Comparison of ENCODE assay signal across 9 cellular contexts in genomic region chr16:30445149-30445407, GRCh38. TPM values are rescaled to one million over a fixed set of nuclear protein-coding genes. Genes with fewer than 3 reads are reported as not detected.
A peak's percentile ranks its signal among the peaks of the same experiment; 100 is the strongest.
DNase-seq lines count a peak whose midpoint lies in the region; ATAC-seq, FAIRE-seq and TF ChIP-seq lines count a peak whose summit lies in the region.
"Had no signal": no experiment of that assay in that cellular context is flagged by ENCODE, and none has a peak within 500 bp of the region (broad histone marks: within the 10 kb centered on the region; RNA-seq: fewer than 3 reads in every experiment).

No MANE protein-coding gene starts in this region.

- H3K56ac ChIP-seq in H1 (replicated peaks; ENCODE audit: insufficient read length, low read depth, low read length), result no peak overlapping the region

- no peak for DNase-seq in GM12865 (ENCODE audit: low read depth)
- no peak for DNase-seq in H1 (ENCODE audit: low read depth in 1 of 2, low spot score in 2 of 2)
- no peak for DNase-seq in pancreas
- no peak for DNase-seq in SK-N-DZ (ENCODE audit: low spot score)
- DNase-seq in NCI-H146 (lab: John Stamatoyannopoulos, UW), result no peak
- DNase-seq in effector CD4-positive, alpha-beta T cell, result no peak
- DNase-seq in kidney glomerular epithelial cell (lab: John Stamatoyannopoulos, UW), result no peak

- TF ChIP-seq EP300 in H1 (IDR thresholded peaks at IDR 0.05; ENCODE audit: borderline replicate concordance in 1 of 2, low read depth in 2 of 2, low read length in 2 of 2), result no peak

- peak overlapping the region; percentile 78; the same call in 1 of the 2 replicates for H3K18ac ChIP-seq in H1 (ENCODE audit: extremely low read depth, low read length)

- TF ChIP-seq CTCF in GM12865 (IDR thresholded peaks at IDR 0.05; ENCODE audit: insufficient read depth, low read depth, low read length, missing control alignments) (no peak), KMS-11 (conservative IDR thresholded peaks at IDR 0.05; ENCODE audit: low read depth, low read length) (no peak), H1 (IDR thresholded peaks at IDR 0.05; ENCODE audit: control extremely low read depth in 1 of 3, insufficient read depth in 1 of 3, low read depth in 1 of 3, low read length in 3 of 3) (no peak), pancreas (IDR thresholded peaks at IDR 0.05) (no peak)

- H3K9me3 ChIP-seq in H1 (ENCODE audit: insufficient read depth in 2 of 2, low read depth in 1 of 2, low read length in 1 of 2) (no peaks in the 10 kb centered on the region), pancreas (no peaks in the 10 kb centered on the region)

- peak overlapping the region; percentile 45 for H2BK12ac ChIP-seq in H1 (ENCODE audit: low read depth, low read length)

- TF ChIP-seq RAD21 in H1 (IDR thresholded peaks at IDR 0.05 in 1 of 2, conservative IDR thresholded peaks at IDR 0.05 in 1 of 2; ENCODE audit: low read depth in 2 of 2, low read length in 2 of 2), result no peak

- FAIRE-seq in H1 (lab: Jason Lieb, UNC) (no peak), pancreas (lab: Jason Lieb, UNC) (no peak)

- peak overlapping the region; percentile 17 for H4K8ac ChIP-seq in H1 (ENCODE audit: extremely low read depth, insufficient read depth, low read length)

- peaks cover 16% of the 10 kb centered on the region for H3K4me1 ChIP-seq in KMS-11 (ENCODE audit: low read depth, poor library complexity, severe bottlenecking)
- peaks cover 0 to 9% (median 6%) of the 10 kb centered on the region in 4 experiments; a peak in 5 of 7 replicates for H3K4me1 ChIP-seq in H1 (replicated peaks in 1 of 4; ENCODE audit: control insufficient read depth in 3 of 4, insufficient read depth in 4 of 4, low read length in 3 of 4)
- H3K4me1 ChIP-seq in pancreas, result peaks cover 22 to 43% (median 25%) of the 10 kb centered on the region in 3 donors

- H3K4me2 ChIP-seq in KMS-11, result peak overlapping the region; percentile 87
- H3K4me2 ChIP-seq in H1 (ENCODE audit: insufficient read depth in 1 of 2, low read depth in 2 of 2, low read length in 2 of 2), result peak overlapping the region; percentile 80 to 89

- H3K27me3 ChIP-seq in KMS-11 (ENCODE audit: insufficient read depth, low read depth) (no peaks in the 10 kb centered on the region), H1 (replicated peaks in 1 of 4; ENCODE audit: control insufficient read depth in 3 of 4, extremely low read depth in 1 of 4, insufficient read depth in 3 of 4, low read length in 3 of 4) (peaks cover 0 to 4% (median 1%) of the 10 kb centered on the region in 4 experiments; a peak in 1 of 7 replicates), pancreas (no peaks in the 10 kb centered on the region)

- H2BK120ac ChIP-seq in H1 (replicated peaks; ENCODE audit: low read depth, low read length), result no peak overlapping the region

- CTCF ChIA-PET in H1 (lab: Charles Lee; ENCODE audit: partially characterized antibody), result interaction anchor here (0.5 to 1.1 kb wide), 5 partner anchors 11 to 198 kb away, joined by 3 to 4 read pairs (median 3); partner anchors contain the start of gene DCTPP1

- no peak overlapping the region for H3K4ac ChIP-seq in H1 (replicated peaks; ENCODE audit: insufficient read length, low read depth, low read length)

- peak overlapping the region; percentile 22 for H4K91ac ChIP-seq in H1 (replicated peaks; ENCODE audit: insufficient read length, low read length)

- no peak overlapping the region for H3K14ac ChIP-seq in H1 (ENCODE audit: insufficient read length)

- no peak for TF ChIP-seq POLR2A in H1 (IDR thresholded peaks at IDR 0.05; ENCODE audit: control extremely low read depth in 1 of 2, low read depth in 2 of 2, low read length in 2 of 2)

- H3K9ac ChIP-seq in KMS-11, result peak overlapping the region; percentile 80
- H3K9ac ChIP-seq in H1 (replicated peaks in 1 of 4; ENCODE audit: extremely low read depth in 1 of 4, low read depth in 3 of 4, low read length in 3 of 4), result peak overlapping the region in 1 of 4 experiments; percentile 59; a peak in 3 of 7 replicates

- no peak overlapping the region for H4K5ac ChIP-seq in H1 (ENCODE audit: insufficient read length, low read depth, low read length)

- H3K23me2 ChIP-seq in H1 (ENCODE audit: low read depth, low read length), result peaks cover 6% of the 10 kb centered on the region

- POLR2A ChIA-PET in H1 (lab: Charles Lee; ENCODE audit: partially characterized antibody), result interaction anchor here (0.8 to 1.7 kb wide), 8 partner anchors 9 to 164 kb away, joined by 3 to 10 read pairs (median 3); partner anchors contain the start of genes DCTPP1 and ZNF747

- H3K27ac ChIP-seq in KMS-11 (peak overlapping the region; percentile 77), H1 (ENCODE audit: low read depth, low read length) (no peak overlapping the region), pancreas (peak overlapping the region; percentile 88 to 95 (median 94))

- no peak overlapping the region for H2BK15ac ChIP-seq in H1 (ENCODE audit: low read length)

- H2AK5ac ChIP-seq in H1 (ENCODE audit: low read depth, low read length), result peak overlapping the region; percentile 84; the same call in 1 of the 2 replicates

- H2BK5ac ChIP-seq in H1 (ENCODE audit: low read depth, low read length), result peak overlapping the region; percentile 50; the same call in 1 of the 2 replicates

- H4K20me1 ChIP-seq in KMS-11 (ENCODE audit: insufficient read depth) (no peaks in the 10 kb centered on the region), H1 (replicated peaks in 1 of 2; ENCODE audit: control insufficient read depth in 1 of 2, insufficient read depth in 2 of 2, low read length in 2 of 2) (peaks cover 0 to 3% of the 10 kb centered on the region in 2 experiments)

- H2AFZ ChIP-seq in KMS-11 (ENCODE audit: low read depth) (peak overlapping the region; percentile 92), H1 (ENCODE audit: low read length) (no peak overlapping the region)

- intact Hi-C loops in pancreas (cut with DNase I), result loop anchor here in 1 of 3 donors (10.0 kb wide), 1 partner anchor 180 kb away; no protein-coding TSS in a partner anchor

- H3K79me2 ChIP-seq in KMS-11 (ENCODE audit: insufficient read depth, low read depth) (peaks cover 18% of the 10 kb centered on the region), H1 (ENCODE audit: control insufficient read depth in 1 of 2, insufficient read depth in 2 of 2, low read length in 2 of 2) (peaks cover 0 to 12% of the 10 kb centered on the region in 2 experiments; a peak in 1 of 4 replicates)

- H2BK20ac ChIP-seq in H1 (ENCODE audit: low read length), result no peak overlapping the region

- ATAC-seq in pancreas, result no peak

- H3K36me3 ChIP-seq in KMS-11 (ENCODE audit: insufficient read depth) (no peaks in the 10 kb centered on the region), H1 (ENCODE audit: control insufficient read depth in 2 of 4, insufficient read depth in 4 of 4, low read length in 3 of 4) (peaks cover 0 to 13% (median 0%) of the 10 kb centered on the region in 4 experiments; a peak in 1 of 8 replicates), pancreas (no peaks in the 10 kb centered on the region)

- H3K79me1 ChIP-seq in H1 (ENCODE audit: low read depth, low read length), result peaks cover 9% of the 10 kb centered on the region

- peak overlapping the region; percentile 53 for H3K4me3 ChIP-seq in GM12865 (ENCODE audit: low read depth, low read length)
- peak overlapping the region; percentile 14 for H3K4me3 ChIP-seq in KMS-11 (IDR thresholded peaks at IDR 0.05; ENCODE audit: insufficient read depth, low read depth, low read length)
- H3K4me3 ChIP-seq in H1 (ENCODE audit: extremely low read depth in 1 of 4, insufficient read depth in 2 of 4, low read depth in 3 of 4, low read length in 4 of 4), result peak overlapping the region; percentile 71 to 86 (median 78)
- H3K4me3 ChIP-seq in pancreas, result peak overlapping the region; percentile 64 to 96 (median 82)

- no peak overlapping the region for H3K23ac ChIP-seq in H1 (ENCODE audit: insufficient read length)

- WGBS in H1 (ENCODE audit: extremely low coverage in 1 of 2, insufficient coverage in 1 of 2, insufficient read length in 1 of 2, insufficient replicate concordance in 2 of 2, low coverage in 1 of 2, low lambda C conversion rate in 2 of 2, missing lambda C conversion rate in 1 of 2), 2 experiments, result 53% methylated on average over 11 of the region's 11 CpGs; no CpG with 5 or more reads in 1 of the 2 experiments
- 13 to 19% methylated on average over 11 of the region's 11 CpGs for WGBS in pancreas, 2 donors

RNA-seq across cellular contexts. Expression of gene SEPHS2, which starts 0.6 kb away (rescaled TPM):
- 61.8 and 62.0 TPM in 2 replicates for total RNA-seq in H1 (2021; fragmentation: NEBNext Ultra II Directional; extraction: Animal tissue kit (Norgen Biotek cat#: 25700))
- polyA plus RNA-seq in H1 (2011; rRNA removed) (27.5 and 28.2 TPM in 2 replicates), pancreas (10 to 100 TPM; 14.8 to 30.3 TPM)
- 46.0 TPM for polyA plus RNA-seq in H1 (2011; cell fraction: cytosol; rRNA removed)
- 19.7 TPM for polyA plus RNA-seq in H1 (2011; cell fraction: nucleus; rRNA removed)
- polyA plus RNA-seq in H1 (2012, experiment 1 of 2), result 44.1 to 49.7 TPM (median 47.1 TPM) in 4 replicates
- 15.9 TPM for polyA plus RNA-seq in H1 (2012, experiment 2 of 2)
- 36.3 TPM for polyA plus RNA-seq in H1 (2013, experiment 1 of 2)
- 38.0 TPM for polyA plus RNA-seq in H1 (2013, experiment 2 of 2)
- 38.7 and 52.0 TPM in 2 replicates for polyA minus RNA-seq in H1 (2011; rRNA and poly(A)+ RNA removed)
- 18.6 TPM for polyA minus RNA-seq in H1 (2011; cell fraction: cytosol; rRNA and poly(A)+ RNA removed)
- polyA minus RNA-seq in H1 (2011; cell fraction: nucleus; rRNA and poly(A)+ RNA removed), result 20.7 TPM
- 10 to 100 TPM; 17.5 to 35.4 (median 25.4) TPM for total RNA-seq in pancreas
- 4.0 and 5.0 TPM in 2 replicates for polyA plus RNA-seq in SK-N-DZ (2014; cell fraction: cytosol; rRNA removed)
- polyA plus RNA-seq in SK-N-DZ (2014; cell fraction: nucleus; rRNA removed), result 1.1 and 8.8 TPM in 2 replicates

RNA-seq across cellular contexts. Expression of gene DCTPP1, which starts 15.2 kb away (rescaled TPM):
- 90.4 and 94.5 TPM in 2 replicates for total RNA-seq in H1 (2021; fragmentation: NEBNext Ultra II Directional; extraction: Animal tissue kit (Norgen Biotek cat#: 25700))
- polyA plus RNA-seq in H1 (2011; rRNA removed) (103 and 105 TPM in 2 replicates), pancreas (10 to 100 TPM; 12.2 to 16.9 TPM)
- polyA plus RNA-seq in H1 (2011; cell fraction: cytosol; rRNA removed), result 108 TPM
- 51.4 TPM for polyA plus RNA-seq in H1 (2011; cell fraction: nucleus; rRNA removed)
- polyA plus RNA-seq in H1 (2012, experiment 1 of 2), result 74.8 to 99.2 TPM (median 95.4 TPM) in 4 replicates
- 172 TPM for polyA plus RNA-seq in H1 (2012, experiment 2 of 2)
- polyA plus RNA-seq in H1 (2013, experiment 1 of 2), result 61.2 TPM
- 60.1 TPM for polyA plus RNA-seq in H1 (2013, experiment 2 of 2)
- polyA minus RNA-seq in H1 (2011; rRNA and poly(A)+ RNA removed), result 27.2 and 45.3 TPM in 2 replicates
- 37.7 TPM for polyA minus RNA-seq in H1 (2011; cell fraction: cytosol; rRNA and poly(A)+ RNA removed)
- 16.8 TPM for polyA minus RNA-seq in H1 (2011; cell fraction: nucleus; rRNA and poly(A)+ RNA removed)
- 10 to 100 TPM; 12.2 to 20.7 (median 16.6) TPM for total RNA-seq in pancreas
- 128 and 179 TPM in 2 replicates for polyA plus RNA-seq in SK-N-DZ (2014; cell fraction: cytosol; rRNA removed)
- polyA plus RNA-seq in SK-N-DZ (2014; cell fraction: nucleus; rRNA removed), result 78.1 and 78.2 TPM in 2 replicates

RNA-seq across cellular contexts. Expression of gene ITGAL, which starts 27.5 kb away (rescaled TPM):
- total RNA-seq in H1 (2021; fragmentation: NEBNext Ultra II Directional; extraction: Animal tissue kit (Norgen Biotek cat#: 25700)), result not detected in 2 replicates
- polyA plus RNA-seq in H1 (2011; rRNA removed) (0.02 TPM in 1 of 2 replicates, not detected in the other), pancreas (1 to 10 TPM in 1 of 2 donors, under 1 TPM in 1; 0.54 to 1.0 TPM)
- polyA plus RNA-seq in H1 (2011; cell fraction: cytosol; rRNA removed), result 0.13 TPM
- polyA plus RNA-seq in H1 (2011; cell fraction: nucleus; rRNA removed), result 0.03 TPM
- polyA plus RNA-seq in H1 (2012, experiment 1 of 2), result 0.03 to 0.61 TPM in 2 of 4 replicates, not detected in the others
- not detected for polyA plus RNA-seq in H1 (2012, experiment 2 of 2)
- 0.04 TPM for polyA plus RNA-seq in H1 (2013, experiment 1 of 2)
- 0.09 TPM for polyA plus RNA-seq in H1 (2013, experiment 2 of 2)
- 0.24 and 0.25 TPM in 2 replicates for polyA minus RNA-seq in H1 (2011; rRNA and poly(A)+ RNA removed)
- polyA minus RNA-seq in H1 (2011; cell fraction: cytosol; rRNA and poly(A)+ RNA removed), result not detected
- not detected for polyA minus RNA-seq in H1 (2011; cell fraction: nucleus; rRNA and poly(A)+ RNA removed)
- 1 to 10 TPM; 1.1 to 9.1 (median 3.1) TPM for total RNA-seq in pancreas
- polyA plus RNA-seq in SK-N-DZ (2014; cell fraction: cytosol; rRNA removed), result not detected in 2 replicates
- 0.14 TPM in 1 of 2 replicates, not detected in the other for polyA plus RNA-seq in SK-N-DZ (2014; cell fraction: nucleus; rRNA removed)
- total RNA-seq: NCI-H460 had no signal

RNA-seq across cellular contexts. Expression of gene ZNF771, which starts 37.7 kb away (rescaled TPM):
- 9.6 and 10.6 TPM in 2 replicates for total RNA-seq in H1 (2021; fragmentation: NEBNext Ultra II Directional; extraction: Animal tissue kit (Norgen Biotek cat#: 25700))
- polyA plus RNA-seq in H1 (2011; rRNA removed) (15.7 and 20.2 TPM in 2 replicates), pancreas (1 to 10 TPM; 3.0 to 3.8 TPM)
- polyA plus RNA-seq in H1 (2011; cell fraction: cytosol; rRNA removed), result 12.0 TPM
- polyA plus RNA-seq in H1 (2011; cell fraction: nucleus; rRNA removed), result 10.5 TPM
- 5.4 to 6.8 TPM (median 6.4 TPM) in 4 replicates for polyA plus RNA-seq in H1 (2012, experiment 1 of 2)
- 4.0 TPM for polyA plus RNA-seq in H1 (2012, experiment 2 of 2)
- polyA plus RNA-seq in H1 (2013, experiment 1 of 2), result 3.7 TPM
- polyA plus RNA-seq in H1 (2013, experiment 2 of 2), result 4.6 TPM
- 3.6 and 4.7 TPM in 2 replicates for polyA minus RNA-seq in H1 (2011; rRNA and poly(A)+ RNA removed)
- 7.8 TPM for polyA minus RNA-seq in H1 (2011; cell fraction: cytosol; rRNA and poly(A)+ RNA removed)
- polyA minus RNA-seq in H1 (2011; cell fraction: nucleus; rRNA and poly(A)+ RNA removed), result 11.8 TPM
- total RNA-seq in pancreas, result 1 to 10 TPM; 1.5 to 5.0 (median 3.1) TPM
- 27.7 and 40.1 TPM in 2 replicates for polyA plus RNA-seq in SK-N-DZ (2014; cell fraction: cytosol; rRNA removed)
- polyA plus RNA-seq in SK-N-DZ (2014; cell fraction: nucleus; rRNA removed), result 21.8 and 34.0 TPM in 2 replicates

RNA-seq across cellular contexts. Expression of gene ZNF48, which starts 49.9 kb away (rescaled TPM):
- 40.6 and 41.2 TPM in 2 replicates for total RNA-seq in H1 (2021; fragmentation: NEBNext Ultra II Directional; extraction: Animal tissue kit (Norgen Biotek cat#: 25700))
- 30.4 and 39.6 TPM in 2 replicates for polyA plus RNA-seq in H1 (2011; rRNA removed)
- polyA plus RNA-seq in H1 (2011; cell fraction: cytosol; rRNA removed), result 27.3 TPM
- 30.8 TPM for polyA plus RNA-seq in H1 (2011; cell fraction: nucleus; rRNA removed)
- polyA plus RNA-seq in H1 (2012, experiment 1 of 2), result 30.8 to 36.4 TPM (median 33.0 TPM) in 4 replicates
- 36.2 TPM for polyA plus RNA-seq in H1 (2012, experiment 2 of 2)
- polyA plus RNA-seq in H1 (2013, experiment 1 of 2), result 19.0 TPM
- 18.2 TPM for polyA plus RNA-seq in H1 (2013, experiment 2 of 2)
- 23.0 and 24.8 TPM in 2 replicates for polyA minus RNA-seq in H1 (2011; rRNA and poly(A)+ RNA removed)
- polyA minus RNA-seq in H1 (2011; cell fraction: cytosol; rRNA and poly(A)+ RNA removed), result 20.8 TPM
- 25.9 TPM for polyA minus RNA-seq in H1 (2011; cell fraction: nucleus; rRNA and poly(A)+ RNA removed)
- total RNA-seq in pancreas, result 1 to 10 TPM; 4.0 to 6.5 (median 4.6) TPM
- 1 to 10 TPM; 3.1 to 5.0 TPM for polyA plus RNA-seq in pancreas
- 35.7 and 36.2 TPM in 2 replicates for polyA plus RNA-seq in SK-N-DZ (2014; cell fraction: cytosol; rRNA removed)
- polyA plus RNA-seq in SK-N-DZ (2014; cell fraction: nucleus; rRNA removed), result 28.7 and 38.1 TPM in 2 replicates

Comparison
In these comparisons a context has a peak if more than half of its experiments do, and no peak if none do; other contexts are left out.
1. H3K4me3 ChIP-seq: peak in every context shown above with its lines; median percentile 82 in pancreas; 78 in H1; 53 in GM12865; 14 in KMS-11.